ENCODE assay signal across 2 cellular contexts in the genomic region with DNA sequence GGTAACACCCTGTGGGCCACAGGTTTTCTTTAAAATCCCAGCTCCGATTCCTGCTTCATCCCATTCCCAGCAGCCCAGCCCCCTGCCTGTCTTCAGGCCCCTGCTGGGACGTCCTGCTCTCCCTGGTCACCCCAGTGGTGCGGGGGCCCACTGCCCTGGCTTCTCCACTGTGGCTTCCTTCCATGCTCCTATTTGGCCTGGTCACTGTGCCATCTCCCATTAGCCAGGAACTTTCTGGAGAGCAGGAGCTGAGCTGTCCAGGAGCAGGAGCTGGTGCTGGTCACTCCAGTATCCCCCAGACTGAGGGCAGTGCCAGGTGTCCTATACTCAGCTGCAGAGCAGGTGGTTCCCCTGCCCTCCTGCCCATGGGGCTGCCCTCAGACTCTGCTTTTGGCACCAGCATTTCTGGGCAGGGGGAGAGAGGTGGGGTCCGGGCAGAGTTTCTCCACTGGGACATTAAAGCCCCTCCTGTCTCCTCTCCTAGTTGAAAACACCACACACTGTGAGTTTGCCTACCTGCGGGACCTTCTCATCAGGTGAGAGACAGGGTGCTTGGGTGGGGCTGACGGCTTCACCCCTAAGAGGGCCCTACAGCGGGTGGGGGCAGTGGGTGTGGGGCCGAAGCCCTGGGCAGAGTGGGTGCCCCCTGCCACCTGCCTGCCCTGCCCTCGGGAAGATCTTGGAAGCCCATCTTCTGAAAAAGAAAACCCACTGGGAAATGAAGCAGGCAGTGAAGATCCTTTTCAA.
TF ChIP-seq lines count a peak whose summit lies in the region.

No MANE protein-coding gene starts in this region.

TF ChIP-seq in SK-N-SH, 30 proteins besides CTCF, POLR2A, EP300 and RAD21:
- no peak for TF ChIP-seq SMC3 (IDR thresholded peaks at IDR 0.05; ENCODE audit: low read depth, low read length)
- no peak for TF ChIP-seq CHD2 (IDR thresholded peaks at IDR 0.05; ENCODE audit: low read length, partially characterized antibody)
- TF ChIP-seq RXRA (IDR thresholded peaks at IDR 0.05; ENCODE audit: borderline replicate concordance, low read depth) = no peak
- TF ChIP-seq GATA2 (CRISPR knock-in tag; IDR thresholded peaks at IDR 0.05) = no peak
- TF ChIP-seq, protein P1, sequence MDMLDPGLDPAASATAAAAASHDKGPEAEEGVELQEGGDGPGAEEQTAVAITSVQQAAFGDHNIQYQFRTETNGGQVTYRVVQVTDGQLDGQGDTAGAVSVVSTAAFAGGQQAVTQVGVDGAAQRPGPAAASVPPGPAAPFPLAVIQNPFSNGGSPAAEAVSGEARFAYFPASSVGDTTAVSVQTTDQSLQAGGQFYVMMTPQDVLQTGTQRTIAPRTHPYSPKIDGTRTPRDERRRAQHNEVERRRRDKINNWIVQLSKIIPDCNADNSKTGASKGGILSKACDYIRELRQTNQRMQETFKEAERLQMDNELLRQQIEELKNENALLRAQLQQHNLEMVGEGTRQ (IDR thresholded peaks at IDR 0.05; ENCODE audit: borderline replicate concordance, low read depth, low read length) = no peak
- TF ChIP-seq GABPA (IDR thresholded peaks at IDR 0.05; ENCODE audit: low read depth) = no peak
- no peak for TF ChIP-seq IRF3 (IDR thresholded peaks at IDR 0.05; ENCODE audit: low read depth, low read length)
- no peak for TF ChIP-seq RFX5 (IDR thresholded peaks at IDR 0.05; ENCODE audit: low read length)
- no peak for TF ChIP-seq TAF1 (IDR thresholded peaks at IDR 0.05; ENCODE audit: borderline replicate concordance, low read depth, low read length)
- no peak for TF ChIP-seq ELF1 (IDR thresholded peaks at IDR 0.05)
- no peak for TF ChIP-seq RCOR1 (IDR thresholded peaks at IDR 0.05; ENCODE audit: low read length)
- no peak for TF ChIP-seq FOXM1 (IDR thresholded peaks at IDR 0.05; ENCODE audit: low read depth)

TF ChIP-seq in SK-N-SH treated with all-trans-retinoic acid at 6 μM for 48 hours, 23 proteins besides CTCF, POLR2A, EP300 and RAD21:
- no peak for TF ChIP-seq SNAI2 (CRISPR knock-in tag; IDR thresholded peaks at IDR 0.05)
- TF ChIP-seq PPARA (CRISPR knock-in tag; IDR thresholded peaks at IDR 0.05; ENCODE audit: borderline replicate concordance) = no peak
- TF ChIP-seq ZC3H10 (CRISPR knock-in tag; IDR thresholded peaks at IDR 0.05) = no peak
- no peak for TF ChIP-seq BACH2 (CRISPR knock-in tag; IDR thresholded peaks at IDR 0.05; ENCODE audit: borderline replicate concordance)
- no peak for TF ChIP-seq CREB5 (CRISPR knock-in tag; IDR thresholded peaks at IDR 0.05; ENCODE audit: low read depth)
- TF ChIP-seq, protein P2, sequence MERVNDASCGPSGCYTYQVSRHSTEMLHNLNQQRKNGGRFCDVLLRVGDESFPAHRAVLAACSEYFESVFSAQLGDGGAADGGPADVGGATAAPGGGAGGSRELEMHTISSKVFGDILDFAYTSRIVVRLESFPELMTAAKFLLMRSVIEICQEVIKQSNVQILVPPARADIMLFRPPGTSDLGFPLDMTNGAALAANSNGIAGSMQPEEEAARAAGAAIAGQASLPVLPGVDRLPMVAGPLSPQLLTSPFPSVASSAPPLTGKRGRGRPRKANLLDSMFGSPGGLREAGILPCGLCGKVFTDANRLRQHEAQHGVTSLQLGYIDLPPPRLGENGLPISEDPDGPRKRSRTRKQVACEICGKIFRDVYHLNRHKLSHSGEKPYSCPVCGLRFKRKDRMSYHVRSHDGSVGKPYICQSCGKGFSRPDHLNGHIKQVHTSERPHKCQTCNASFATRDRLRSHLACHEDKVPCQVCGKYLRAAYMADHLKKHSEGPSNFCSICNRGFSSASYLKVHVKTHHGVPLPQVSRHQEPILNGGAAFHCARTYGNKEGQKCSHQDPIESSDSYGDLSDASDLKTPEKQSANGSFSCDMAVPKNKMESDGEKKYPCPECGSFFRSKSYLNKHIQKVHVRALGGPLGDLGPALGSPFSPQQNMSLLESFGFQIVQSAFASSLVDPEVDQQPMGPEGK (CRISPR knock-in tag; IDR thresholded peaks at IDR 0.05; ENCODE audit: borderline replicate concordance) = no peak
- TF ChIP-seq ESRRG (CRISPR knock-in tag; IDR thresholded peaks at IDR 0.05) = no peak
- no peak for TF ChIP-seq ZFP3 (CRISPR knock-in tag; IDR thresholded peaks at IDR 0.05)
- TF ChIP-seq GLIS3 (CRISPR knock-in tag; IDR thresholded peaks at IDR 0.05) = no peak
- TF ChIP-seq CSRNP3 (CRISPR knock-in tag; IDR thresholded peaks at IDR 0.05) = no peak
- no peak for TF ChIP-seq TOX (CRISPR knock-in tag; IDR thresholded peaks at IDR 0.05; ENCODE audit: borderline replicate concordance)
- TF ChIP-seq TCF4 (CRISPR knock-in tag; IDR thresholded peaks at IDR 0.05; ENCODE audit: borderline replicate concordance) = no peak
- TF ChIP-seq OSR1 (CRISPR knock-in tag; IDR thresholded peaks at IDR 0.05) = no peak
- no peak for TF ChIP-seq ZNF8 (CRISPR knock-in tag; IDR thresholded peaks at IDR 0.05)
- no peak for TF ChIP-seq ISL1 (CRISPR knock-in tag; IDR thresholded peaks at IDR 0.05)
- no peak for TF ChIP-seq ZFP30 (CRISPR knock-in tag; IDR thresholded peaks at IDR 0.05)
- no peak for TF ChIP-seq ZNF70 (CRISPR knock-in tag; IDR thresholded peaks at IDR 0.05)
